Comparison of ENCODE assay signal across 27 cellular contexts in genomic region chr5:7755958-7756357, GRCh38.
DNase-seq lines count a peak whose midpoint lies in the region; ATAC-seq lines count a peak whose summit lies in the region.
"Had no signal": no experiment of that assay in that cellular context is flagged by ENCODE, and none has a peak within 500 bp of the region (broad histone marks: within the 10 kb centered on the region; RNA-seq: fewer than 3 reads in every experiment).

No MANE protein-coding gene starts in this region.

- no peaks in the 10 kb centered on the region for H3K9me3 ChIP-seq in skeletal muscle tissue (ENCODE audit: control insufficient read depth in 3 of 3, low read length in 3 of 3)
- H3K9me3 ChIP-seq: sigmoid colon, transverse colon had no signal

- ATAC-seq in GM18867 (IDR thresholded peaks at IDR 0.05; ENCODE audit: unreplicated experiment): peak; percentile 46
- ATAC-seq: activated naive CD8-positive, alpha-beta T cell treated with anti-CD3 and anti-CD28 coated beads, Interleukin-2, amount 50 U/mL, for 24 hours; T-cell had no signal

- H3K4me1 ChIP-seq in skeletal muscle tissue (ENCODE audit: control insufficient read depth in 3 of 3, insufficient read depth in 3 of 3, low read length in 3 of 3): peaks cover 4 to 48% (median 30%) of the 10 kb centered on the region in 3 donors
- H3K4me1 ChIP-seq: sigmoid colon, transverse colon had no signal

- H3K9ac ChIP-seq in skeletal muscle tissue (ENCODE audit: low read depth in 1 of 3, low read length in 3 of 3): no peak overlapping the region
- H3K9ac ChIP-seq: KMS-11 had no signal

- H3K27me3 ChIP-seq in skeletal muscle tissue (ENCODE audit: control insufficient read depth in 3 of 3, insufficient read depth in 3 of 3, low read length in 3 of 3): no peaks in the 10 kb centered on the region
- H3K27me3 ChIP-seq: sigmoid colon, transverse colon had no signal

- in situ Hi-C loops in KBM-7 (cut with MboI; ENCODE audit: low pct_unique_long_range_greater_than_20kb, low sequenced_read_pairs) (no loop called here), SK-MEL-5 (cut with HindIII; ENCODE audit: low pct_unique_long_range_greater_than_20kb, low sequenced_read_pairs) (no loop called here)

- DNase-seq in KBM-7: peak; percentile 7
- DNase-seq in SK-MEL-5 (ENCODE audit: low read depth, low spot score): peak; percentile 33
- no peak for DNase-seq in D341Med (ENCODE audit: low spot score)
- no peak for DNase-seq in NCI-H2227 treated with DMSO at 0.1 percent for 48 hours (lab: John Stamatoyannopoulos, UW)
- no peak for DNase-seq in activated gamma-delta T cell (lab: John Stamatoyannopoulos, UW)
- DNase-seq: activated B cell treated with CpG ODN at 0.5 μM for 24 hours; activated CD4-positive, alpha-beta T cell treated with anti-CD3 and anti-CD28 coated beads, Interleukin-2, amount 50 U/mL, for 1 hour; activated gamma-delta T cell treated with Interleukin-2 at 50 U/mL for 16 hours; activated naive CD8-positive, alpha-beta T cell treated with anti-CD3 and anti-CD28 coated beads, Interleukin-2, amount 50 U/mL, for 24 hours; activated T-cell treated with anti-CD3 and anti-CD28 coated beads, Interleukin-2, amount 50 U/mL, for 24 hours; COR-L47; DMS53; erythroblast; GOT3; immature natural killer cell; mammary epithelial cell; MM.1S; NCI-H1436 treated with DMSO at 0.1 percent for 48 hours; NCI-H2107; RPMI8226; sigmoid colon; stimulated activated CD4-positive, alpha-beta T cell treated with anti-CD3 and anti-CD28 coated beads, Interleukin-4, amount 100 ng/mL, for 1 hour; T-cell; transverse colon had no signal

- H3K4me3 ChIP-seq in skeletal muscle tissue (ENCODE audit: low read length in 3 of 3): peak overlapping the region in 1 of 3 donors; percentile 9
- H3K4me3 ChIP-seq: sigmoid colon, transverse colon had no signal

- peaks cover 5 to 14% (median 8%) of the 10 kb centered on the region in 3 donors for H3K36me3 ChIP-seq in skeletal muscle tissue (ENCODE audit: control insufficient read depth in 3 of 3, insufficient read depth in 3 of 3, low read length in 3 of 3)
- H3K36me3 ChIP-seq: sigmoid colon, transverse colon had no signal

- H3K27ac ChIP-seq in skeletal muscle tissue (ENCODE audit: low read depth, low read length): peak overlapping the region; percentile 57
- H3K27ac ChIP-seq: KMS-11, sigmoid colon, transverse colon had no signal

Comparison
In these comparisons a context has a peak if more than half of its experiments do, and no peak if none do; other contexts are left out.
1. DNase-seq: peak in KBM-7 (single experiment) and SK-MEL-5 (single experiment); none in D341Med (single experiment), NCI-H2227 treated with DMSO at 0.1 percent for 48 hours (single experiment) and activated gamma-delta T cell (single experiment).